1 cellular context compared by ENCODE assay signal in genomic region chr11:94457118-94458029, GRCh38.
TF ChIP-seq lines count a peak whose summit lies in the region.

No MANE protein-coding gene starts in this region.

TF ChIP-seq in K562, 482 proteins besides CTCF, POLR2A, EP300 and RAD21 (continues in another document):
- TF ChIP-seq ZNF830 (CRISPR knock-in tag; IDR thresholded peaks at IDR 0.05), result no peak
- TF ChIP-seq RBM25 (IDR thresholded peaks at IDR 0.05; ENCODE audit: low read depth, low read length, severe bottlenecking), result no peak
- no peak for TF ChIP-seq KLF10 (CRISPR knock-in tag; IDR thresholded peaks at IDR 0.05)
- no peak for TF ChIP-seq SRSF9 (IDR thresholded peaks at IDR 0.05; ENCODE audit: borderline replicate concordance, low read depth, low read length)
- no peak for TF ChIP-seq CHCHD3 (CRISPR knock-in tag; IDR thresholded peaks at IDR 0.05)
- TF ChIP-seq, protein P1, sequence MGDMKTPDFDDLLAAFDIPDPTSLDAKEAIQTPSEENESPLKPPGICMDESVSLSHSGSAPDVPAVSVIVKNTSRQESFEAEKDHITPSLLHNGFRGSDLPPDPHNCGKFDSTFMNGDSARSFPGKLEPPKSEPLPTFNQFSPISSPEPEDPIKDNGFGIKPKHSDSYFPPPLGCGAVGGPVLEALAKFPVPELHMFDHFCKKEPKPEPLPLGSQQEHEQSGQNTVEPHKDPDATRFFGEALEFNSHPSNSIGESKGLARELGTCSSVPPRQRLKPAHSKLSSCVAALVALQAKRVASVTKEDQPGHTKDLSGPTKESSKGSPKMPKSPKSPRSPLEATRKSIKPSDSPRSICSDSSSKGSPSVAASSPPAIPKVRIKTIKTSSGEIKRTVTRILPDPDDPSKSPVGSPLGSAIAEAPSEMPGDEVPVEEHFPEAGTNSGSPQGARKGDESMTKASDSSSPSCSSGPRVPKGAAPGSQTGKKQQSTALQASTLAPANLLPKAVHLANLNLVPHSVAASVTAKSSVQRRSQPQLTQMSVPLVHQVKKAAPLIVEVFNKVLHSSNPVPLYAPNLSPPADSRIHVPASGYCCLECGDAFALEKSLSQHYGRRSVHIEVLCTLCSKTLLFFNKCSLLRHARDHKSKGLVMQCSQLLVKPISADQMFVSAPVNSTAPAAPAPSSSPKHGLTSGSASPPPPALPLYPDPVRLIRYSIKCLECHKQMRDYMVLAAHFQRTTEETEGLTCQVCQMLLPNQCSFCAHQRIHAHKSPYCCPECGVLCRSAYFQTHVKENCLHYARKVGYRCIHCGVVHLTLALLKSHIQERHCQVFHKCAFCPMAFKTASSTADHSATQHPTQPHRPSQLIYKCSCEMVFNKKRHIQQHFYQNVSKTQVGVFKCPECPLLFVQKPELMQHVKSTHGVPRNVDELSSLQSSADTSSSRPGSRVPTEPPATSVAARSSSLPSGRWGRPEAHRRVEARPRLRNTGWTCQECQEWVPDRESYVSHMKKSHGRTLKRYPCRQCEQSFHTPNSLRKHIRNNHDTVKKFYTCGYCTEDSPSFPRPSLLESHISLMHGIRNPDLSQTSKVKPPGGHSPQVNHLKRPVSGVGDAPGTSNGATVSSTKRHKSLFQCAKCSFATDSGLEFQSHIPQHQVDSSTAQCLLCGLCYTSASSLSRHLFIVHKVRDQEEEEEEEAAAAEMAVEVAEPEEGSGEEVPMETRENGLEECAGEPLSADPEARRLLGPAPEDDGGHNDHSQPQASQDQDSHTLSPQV (IDR thresholded peaks at IDR 0.05), result no peak
- peak; percentile 37 for TF ChIP-seq ATF3 (IDR thresholded peaks at IDR 0.05)
- no peak for TF ChIP-seq ATF3 (CRISPR knock-in tag; conservative IDR thresholded peaks at IDR 0.05)
- TF ChIP-seq MEIS2 (IDR thresholded peaks at IDR 0.05; ENCODE audit: partially characterized antibody), result peak; percentile 69
- TF ChIP-seq ZKSCAN1 (IDR thresholded peaks at IDR 0.05; ENCODE audit: low read depth, low read length), result no peak
- no peak for TF ChIP-seq ZNF3 (CRISPR knock-in tag; IDR thresholded peaks at IDR 0.05)
- TF ChIP-seq PKNOX1 (IDR thresholded peaks at IDR 0.05), result peak; percentile 37
- TF ChIP-seq SREBF1 (IDR thresholded peaks at IDR 0.05; ENCODE audit: borderline replicate concordance, low read depth, low read length), result no peak
- TF ChIP-seq IRF1 (CRISPR knock-in tag; IDR thresholded peaks at IDR 0.05; ENCODE audit: borderline replicate concordance), result no peak
- no peak for TF ChIP-seq NEUROD1 (IDR thresholded peaks at IDR 0.05; ENCODE audit: borderline replicate concordance, low read depth, low read length, partially characterized antibody)
- TF ChIP-seq NCOA6 (IDR thresholded peaks at IDR 0.05), result no peak
- TF ChIP-seq SREBF2 (CRISPR knock-in tag; IDR thresholded peaks at IDR 0.05), result no peak
- TF ChIP-seq ARID1B (IDR thresholded peaks at IDR 0.05), result peak; percentile 38; the same call in 1 of the 2 replicates
- no peak for TF ChIP-seq RAD51 (IDR thresholded peaks at IDR 0.05; ENCODE audit: borderline replicate concordance, low read depth)
- TF ChIP-seq, protein P2, sequence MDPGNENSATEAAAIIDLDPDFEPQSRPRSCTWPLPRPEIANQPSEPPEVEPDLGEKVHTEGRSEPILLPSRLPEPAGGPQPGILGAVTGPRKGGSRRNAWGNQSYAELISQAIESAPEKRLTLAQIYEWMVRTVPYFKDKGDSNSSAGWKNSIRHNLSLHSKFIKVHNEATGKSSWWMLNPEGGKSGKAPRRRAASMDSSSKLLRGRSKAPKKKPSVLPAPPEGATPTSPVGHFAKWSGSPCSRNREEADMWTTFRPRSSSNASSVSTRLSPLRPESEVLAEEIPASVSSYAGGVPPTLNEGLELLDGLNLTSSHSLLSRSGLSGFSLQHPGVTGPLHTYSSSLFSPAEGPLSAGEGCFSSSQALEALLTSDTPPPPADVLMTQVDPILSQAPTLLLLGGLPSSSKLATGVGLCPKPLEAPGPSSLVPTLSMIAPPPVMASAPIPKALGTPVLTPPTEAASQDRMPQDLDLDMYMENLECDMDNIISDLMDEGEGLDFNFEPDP (CRISPR knock-in tag; IDR thresholded peaks at IDR 0.05), result no peak
- no peak for TF ChIP-seq ZNF695 (CRISPR knock-in tag; IDR thresholded peaks at IDR 0.05)
- TF ChIP-seq, protein P3, sequence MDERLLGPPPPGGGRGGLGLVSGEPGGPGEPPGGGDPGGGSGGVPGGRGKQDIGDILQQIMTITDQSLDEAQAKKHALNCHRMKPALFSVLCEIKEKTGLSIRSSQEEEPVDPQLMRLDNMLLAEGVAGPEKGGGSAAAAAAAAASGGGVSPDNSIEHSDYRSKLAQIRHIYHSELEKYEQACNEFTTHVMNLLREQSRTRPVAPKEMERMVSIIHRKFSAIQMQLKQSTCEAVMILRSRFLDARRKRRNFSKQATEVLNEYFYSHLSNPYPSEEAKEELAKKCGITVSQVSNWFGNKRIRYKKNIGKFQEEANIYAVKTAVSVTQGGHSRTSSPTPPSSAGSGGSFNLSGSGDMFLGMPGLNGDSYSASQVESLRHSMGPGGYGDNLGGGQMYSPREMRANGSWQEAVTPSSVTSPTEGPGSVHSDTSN (CRISPR knock-in tag; IDR thresholded peaks at IDR 0.05; ENCODE audit: low read depth), result no peak
- TF ChIP-seq, protein P3 (tag; conservative IDR thresholded peaks at IDR 0.05; ENCODE audit: low read depth), result peak; percentile 68
- TF ChIP-seq ZNF316 (IDR thresholded peaks at IDR 0.05), result peak; percentile 97
- no peak for TF ChIP-seq ZNF197 (CRISPR knock-in tag; IDR thresholded peaks at IDR 0.05; ENCODE audit: low read depth)
- TF ChIP-seq FOSL1 (tag; conservative IDR thresholded peaks at IDR 0.05), result peak; percentile 55
- no peak for TF ChIP-seq ZNF274 (IDR thresholded peaks at IDR 0.05; ENCODE audit: borderline replicate concordance, low read depth, low read length)
- TF ChIP-seq MAFG (tag; conservative IDR thresholded peaks at IDR 0.05), result peak; percentile 99
- peak; percentile 86; the same call in 1 of the 2 replicates for TF ChIP-seq MAFK (IDR thresholded peaks at IDR 0.05; ENCODE audit: low read length)
- no peak for TF ChIP-seq PATZ1 (CRISPR knock-in tag; IDR thresholded peaks at IDR 0.05; ENCODE audit: borderline replicate concordance)
- no peak for TF ChIP-seq JUN (IDR thresholded peaks at IDR 0.05; ENCODE audit: borderline replicate concordance, low read depth, low read length)
- TF ChIP-seq JUN (CRISPR knock-in tag; IDR thresholded peaks at IDR 0.05; ENCODE audit: borderline replicate concordance), result no peak
- TF ChIP-seq NFE2L1 (tag; IDR thresholded peaks at IDR 0.05; ENCODE audit: borderline replicate concordance, low read depth), result peak; percentile 94
- TF ChIP-seq JUND (IDR thresholded peaks at IDR 0.05; ENCODE audit: borderline replicate concordance, low read depth, low read length), result 0 out of 2 replicates have a peak, but pooled peaks have one; percentile 7
- TF ChIP-seq JUND (tag; IDR thresholded peaks at IDR 0.05; ENCODE audit: borderline replicate concordance, low read depth, low read length), result peak; percentile 28; the same call in 1 of the 3 replicates
- no peak for TF ChIP-seq ZNF766 (CRISPR knock-in tag; conservative IDR thresholded peaks at IDR 0.05)
- peak; percentile 43 for TF ChIP-seq SMARCA4 (IDR thresholded peaks at IDR 0.05)
- no peak for TF ChIP-seq SUPT5H (IDR thresholded peaks at IDR 0.05)
- no peak for TF ChIP-seq MYNN (IDR thresholded peaks at IDR 0.05)
- no peak for TF ChIP-seq MYNN (CRISPR knock-in tag; IDR thresholded peaks at IDR 0.05)
- TF ChIP-seq E2F6 (IDR thresholded peaks at IDR 0.05; ENCODE audit: borderline replicate concordance in 1 of 2, extremely low read depth in 1 of 2, insufficient read depth in 1 of 2, insufficient read length in 1 of 2, low read depth in 1 of 2, low read length in 1 of 2, poor library complexity in 1 of 2, severe bottlenecking in 1 of 2), result no peak
- peak; percentile 74; the same call in 1 of the 2 replicates for TF ChIP-seq BACH1 (tag; IDR thresholded peaks at IDR 0.05)
- TF ChIP-seq TAL1 (IDR thresholded peaks at IDR 0.05), result peak; percentile 40
- peak; percentile 95 for TF ChIP-seq C11orf30 (IDR thresholded peaks at IDR 0.05; ENCODE audit: low read depth)
- TF ChIP-seq NFXL1 (CRISPR knock-in tag; IDR thresholded peaks at IDR 0.05), result no peak
- no peak for TF ChIP-seq NR2C2 (CRISPR knock-in tag; IDR thresholded peaks at IDR 0.05)
- TF ChIP-seq NR2C2 (tag; IDR thresholded peaks at IDR 0.05), result no peak
- no peak for TF ChIP-seq ZHX1 (conservative IDR thresholded peaks at IDR 0.05; ENCODE audit: low read length)
- TF ChIP-seq MAFF (IDR thresholded peaks at IDR 0.05; ENCODE audit: low read length), result peak; percentile 94
- TF ChIP-seq CBFA2T2 (conservative IDR thresholded peaks at IDR 0.05), result no peak
- TF ChIP-seq, protein P4, sequence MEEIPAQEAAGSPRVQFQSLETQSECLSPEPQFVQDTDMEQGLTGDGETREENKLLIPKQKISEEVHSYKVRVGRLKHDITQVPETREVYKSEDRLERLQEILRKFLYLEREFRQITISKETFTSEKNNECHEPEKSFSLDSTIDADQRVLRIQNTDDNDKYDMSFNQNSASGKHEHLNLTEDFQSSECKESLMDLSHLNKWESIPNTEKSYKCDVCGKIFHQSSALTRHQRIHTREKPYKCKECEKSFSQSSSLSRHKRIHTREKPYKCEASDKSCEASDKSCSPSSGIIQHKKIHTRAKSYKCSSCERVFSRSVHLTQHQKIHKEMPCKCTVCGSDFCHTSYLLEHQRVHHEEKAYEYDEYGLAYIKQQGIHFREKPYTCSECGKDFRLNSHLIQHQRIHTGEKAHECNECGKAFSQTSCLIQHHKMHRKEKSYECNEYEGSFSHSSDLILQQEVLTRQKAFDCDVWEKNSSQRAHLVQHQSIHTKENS (CRISPR knock-in tag; IDR thresholded peaks at IDR 0.05), result no peak
- peak; percentile 38; the same call in 1 of the 2 replicates for TF ChIP-seq CBFA2T3 (IDR thresholded peaks at IDR 0.05)
- TF ChIP-seq NFE2 (IDR thresholded peaks at IDR 0.05; ENCODE audit: low read depth), result peak; percentile 91
